In genomic region chr10:110336111-110336721, GRCh38 we compare ENCODE assay signal across 10 cellular contexts. TPM values are rescaled to one million over a fixed set of nuclear protein-coding genes. Genes with fewer than 3 reads are reported as not detected.
A peak's percentile ranks its signal among the peaks of the same experiment; 100 is the strongest.
DNase-seq lines count a peak whose midpoint lies in the region; ATAC-seq and TF ChIP-seq lines count a peak whose summit lies in the region.
"Had no signal": no experiment of that assay in that cellular context is flagged by ENCODE, and none has a peak within 500 bp of the region (broad histone marks: within the 10 kb centered on the region; RNA-seq: fewer than 3 reads in every experiment).

No MANE protein-coding gene starts in this region.

- H3K9me3 ChIP-seq in left ventricle myocardium inferior (replicated peaks) = peaks cover 9% of the 10 kb centered on the region
- no peaks in the 10 kb centered on the region for H3K9me3 ChIP-seq in iPS-18a (ENCODE audit: control insufficient read depth, low read depth, low read length)
- H3K9me3 ChIP-seq in vagina = no peaks in the 10 kb centered on the region

- no peaks in the 10 kb centered on the region for H3K27me3 Mint-ChIP-seq in activated T-helper 2 cell treated with anti-CD3 and anti-CD28 coated beads, Interferon-gamma antibody, Interleukin-2, Interleukin-4, amounts not matched to agents 10 μg/mL and 5 μg/mL and 100 μg/mL, durations not matched to agents 14 hours and 24 hours and 36 hours (ENCODE audit: low read depth)

- TF ChIP-seq CTCF in left ventricle myocardium inferior (IDR thresholded peaks at IDR 0.05; ENCODE audit: borderline replicate concordance) = no peak
- no peak for TF ChIP-seq CTCF in vagina (IDR thresholded peaks at IDR 0.05)

- intact Hi-C loops in left ventricle myocardium superior (cut with micrococcal nuclease) = no loop called here
- intact Hi-C loops in left ventricle myocardium inferior (cut with micrococcal nuclease) = no loop called here
- intact Hi-C loops in activated T-helper 2 cell treated with anti-CD3 and anti-CD28 coated beads, Interferon-gamma antibody, Interleukin-2, Interleukin-4, amounts not matched to agents 10 μg/mL and 5 μg/mL and 100 μg/mL, durations not matched to agents 14 hours and 24 hours and 36 hours (cut with micrococcal nuclease) = no loop called here
- intact Hi-C loops in vagina (cut with DNase I) = no loop called here

- peak; percentile 30 for ATAC-seq in left ventricle myocardium superior
- no peak for ATAC-seq in GM21381 (IDR thresholded peaks at IDR 0.05; ENCODE audit: unreplicated experiment)

- H3K36me3 ChIP-seq in left ventricle myocardium inferior (no peaks in the 10 kb centered on the region), iPS-18a (ENCODE audit: control insufficient read depth, low read depth, low read length) (no peaks in the 10 kb centered on the region), vagina (no peaks in the 10 kb centered on the region)
- H3K36me3 ChIP-seq: heart right ventricle had no signal

- peak overlapping the region; percentile 53 for H3K27ac Mint-ChIP-seq in activated T-helper 2 cell treated with anti-CD3 and anti-CD28 coated beads, Interferon-gamma antibody, Interleukin-2, Interleukin-4, amounts not matched to agents 10 μg/mL and 5 μg/mL and 100 μg/mL, durations not matched to agents 14 hours and 24 hours and 36 hours

- peaks cover 4% of the 10 kb centered on the region for H3K9me3 Mint-ChIP-seq in activated T-helper 2 cell treated with anti-CD3 and anti-CD28 coated beads, Interferon-gamma antibody, Interleukin-2, Interleukin-4, amounts not matched to agents 10 μg/mL and 5 μg/mL and 100 μg/mL, durations not matched to agents 14 hours and 24 hours and 36 hours

- peak in 1 of 2 donors; percentile 5 for TF ChIP-seq POLR2A in vagina (IDR thresholded peaks at IDR 0.05)

- H3K9ac ChIP-seq in iPS-18a (ENCODE audit: low read length) = no peak overlapping the region

- DNase-seq in left ventricle myocardium superior = no peak
- no peak for DNase-seq in left ventricle myocardium inferior
- no peak for DNase-seq in activated T-helper 2 cell treated with anti-CD3 and anti-CD28 coated beads, Interferon-gamma antibody, Interleukin-2, Interleukin-4, amounts not matched to agents 10 μg/mL and 5 μg/mL and 100 μg/mL, durations not matched to agents 14 hours and 24 hours and 36 hours (ENCODE audit: low spot score)
- no peak for DNase-seq in vagina (ENCODE audit: extremely low spot score in 2 of 2)
- no peak for DNase-seq in NCI-H1436 (lab: John Stamatoyannopoulos, UW)
- DNase-seq in NCI-H2081 (lab: John Stamatoyannopoulos, UW) = no peak
- DNase-seq: DND-41, heart right ventricle had no signal

- H3K4me1 ChIP-seq in left ventricle myocardium inferior (peaks cover 10% of the 10 kb centered on the region), iPS-18a (ENCODE audit: control insufficient read depth, low read depth, low read length) (peaks cover 15% of the 10 kb centered on the region), vagina (peaks cover 17% of the 10 kb centered on the region)

- peaks cover 29% of the 10 kb centered on the region for H3K4me1 Mint-ChIP-seq in activated T-helper 2 cell treated with anti-CD3 and anti-CD28 coated beads, Interferon-gamma antibody, Interleukin-2, Interleukin-4, amounts not matched to agents 10 μg/mL and 5 μg/mL and 100 μg/mL, durations not matched to agents 14 hours and 24 hours and 36 hours (ENCODE audit: low read depth)

- H3K36me3 Mint-ChIP-seq in activated T-helper 2 cell treated with anti-CD3 and anti-CD28 coated beads, Interferon-gamma antibody, Interleukin-2, Interleukin-4, amounts not matched to agents 10 μg/mL and 5 μg/mL and 100 μg/mL, durations not matched to agents 14 hours and 24 hours and 36 hours (ENCODE audit: low read depth) = no peaks in the 10 kb centered on the region

- no peak overlapping the region for H3K4me3 Mint-ChIP-seq in activated T-helper 2 cell treated with anti-CD3 and anti-CD28 coated beads, Interferon-gamma antibody, Interleukin-2, Interleukin-4, amounts not matched to agents 10 μg/mL and 5 μg/mL and 100 μg/mL, durations not matched to agents 14 hours and 24 hours and 36 hours (ENCODE audit: low read depth)

- H3K27me3 ChIP-seq in left ventricle myocardium inferior (ENCODE audit: low read depth) = no peaks in the 10 kb centered on the region
- no peaks in the 10 kb centered on the region for H3K27me3 ChIP-seq in iPS-18a (ENCODE audit: control insufficient read depth, insufficient read depth, low read length)
- H3K27me3 ChIP-seq in vagina = no peaks in the 10 kb centered on the region
- H3K27me3 ChIP-seq: heart right ventricle had no signal

- no peak overlapping the region for H3K27ac ChIP-seq in left ventricle myocardium inferior (replicated peaks)
- no peak overlapping the region for H3K27ac ChIP-seq in iPS-18a (ENCODE audit: low read length)
- peak overlapping the region; percentile 15 for H3K27ac ChIP-seq in vagina
- H3K27ac ChIP-seq: heart right ventricle had no signal

- H3K4me3 ChIP-seq in left ventricle myocardium inferior (no peak overlapping the region), iPS-18a (ENCODE audit: low read length) (peak overlapping the region; percentile 23), vagina (no peak overlapping the region)
- H3K4me3 ChIP-seq: heart right ventricle had no signal

RNA-seq across cellular contexts. Expression of gene SMNDC1, which starts 31.5 kb away (rescaled TPM):
- total RNA-seq in left ventricle myocardium superior = 24.0 TPM
- 24.1 TPM for total RNA-seq in left ventricle myocardium inferior
- total RNA-seq in activated T-helper 2 cell treated with anti-CD3 and anti-CD28 coated beads, Interferon-gamma antibody, Interleukin-2, Interleukin-4, amounts not matched to agents 10 μg/mL and 5 μg/mL and 100 μg/mL, durations not matched to agents 14 hours and 24 hours and 36 hours = 40.2 and 43.1 TPM in 2 replicates
- total RNA-seq in vagina = 12.3 TPM
